In the genomic region with DNA sequence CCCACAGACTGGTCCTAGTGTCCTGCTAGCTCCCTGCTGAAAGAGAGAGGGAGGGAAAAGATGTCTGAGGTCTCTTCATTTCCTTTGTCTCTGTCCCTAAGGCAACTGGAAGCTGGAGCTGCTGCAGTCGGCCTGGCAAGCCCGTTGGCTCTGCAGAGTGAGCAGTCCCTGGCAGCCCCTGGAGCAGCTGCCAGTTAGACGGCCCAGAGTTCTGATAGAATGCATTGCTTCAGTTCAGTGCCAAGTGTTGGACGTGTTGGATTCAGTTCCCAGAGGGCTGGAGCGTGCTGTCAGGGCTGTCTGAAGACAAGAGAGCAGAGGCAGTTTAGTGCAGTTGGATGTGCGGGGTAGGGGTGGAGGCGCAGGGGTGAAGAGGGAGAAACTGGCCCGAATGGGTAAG, we compare ENCODE assay signal across 1 cellular context.
TF ChIP-seq lines count a peak whose summit lies in the region.

No MANE protein-coding gene starts in this region.

TF ChIP-seq in WTC11, 78 proteins besides CTCF, POLR2A, EP300 and RAD21 (continued from another document):
- TF ChIP-seq, protein P1, sequence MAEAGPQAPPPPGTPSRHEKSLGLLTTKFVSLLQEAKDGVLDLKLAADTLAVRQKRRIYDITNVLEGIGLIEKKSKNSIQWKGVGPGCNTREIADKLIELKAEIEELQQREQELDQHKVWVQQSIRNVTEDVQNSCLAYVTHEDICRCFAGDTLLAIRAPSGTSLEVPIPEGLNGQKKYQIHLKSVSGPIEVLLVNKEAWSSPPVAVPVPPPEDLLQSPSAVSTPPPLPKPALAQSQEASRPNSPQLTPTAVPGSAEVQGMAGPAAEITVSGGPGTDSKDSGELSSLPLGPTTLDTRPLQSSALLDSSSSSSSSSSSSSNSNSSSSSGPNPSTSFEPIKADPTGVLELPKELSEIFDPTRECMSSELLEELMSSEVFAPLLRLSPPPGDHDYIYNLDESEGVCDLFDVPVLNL (CRISPR knock-in tag; IDR thresholded peaks at IDR 0.05; ENCODE audit: borderline replicate concordance, low read depth) = no peak
- TF ChIP-seq ZNF281 (CRISPR knock-in tag; IDR thresholded peaks at IDR 0.05) = no peak
- no peak for TF ChIP-seq CREB1 (CRISPR knock-in tag; IDR thresholded peaks at IDR 0.05)
- TF ChIP-seq RELA (CRISPR knock-in tag; IDR thresholded peaks at IDR 0.05; ENCODE audit: borderline replicate concordance) = no peak
- no peak for TF ChIP-seq AFF4 (CRISPR knock-in tag; IDR thresholded peaks at IDR 0.05; ENCODE audit: borderline replicate concordance)
- no peak for TF ChIP-seq AR (CRISPR knock-in tag; IDR thresholded peaks at IDR 0.05)
- no peak for TF ChIP-seq USF1 (CRISPR knock-in tag; IDR thresholded peaks at IDR 0.05)
- TF ChIP-seq, protein P2, sequence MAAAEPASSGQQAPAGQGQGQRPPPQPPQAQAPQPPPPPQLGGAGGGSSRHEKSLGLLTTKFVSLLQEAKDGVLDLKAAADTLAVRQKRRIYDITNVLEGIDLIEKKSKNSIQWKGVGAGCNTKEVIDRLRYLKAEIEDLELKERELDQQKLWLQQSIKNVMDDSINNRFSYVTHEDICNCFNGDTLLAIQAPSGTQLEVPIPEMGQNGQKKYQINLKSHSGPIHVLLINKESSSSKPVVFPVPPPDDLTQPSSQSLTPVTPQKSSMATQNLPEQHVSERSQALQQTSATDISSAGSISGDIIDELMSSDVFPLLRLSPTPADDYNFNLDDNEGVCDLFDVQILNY (CRISPR knock-in tag; IDR thresholded peaks at IDR 0.05) = no peak
- no peak for TF ChIP-seq ZNF396 (CRISPR knock-in tag; IDR thresholded peaks at IDR 0.05; ENCODE audit: borderline replicate concordance)
- TF ChIP-seq SMAD3 (CRISPR knock-in tag; IDR thresholded peaks at IDR 0.05; ENCODE audit: borderline replicate concordance) = no peak
- no peak for TF ChIP-seq GRHL2 (CRISPR knock-in tag; IDR thresholded peaks at IDR 0.05; ENCODE audit: insufficient replicate concordance, severe bottlenecking)
- TF ChIP-seq IRF2 (CRISPR knock-in tag; IDR thresholded peaks at IDR 0.05; ENCODE audit: borderline replicate concordance, low read depth) = no peak
